In the genomic region with DNA sequence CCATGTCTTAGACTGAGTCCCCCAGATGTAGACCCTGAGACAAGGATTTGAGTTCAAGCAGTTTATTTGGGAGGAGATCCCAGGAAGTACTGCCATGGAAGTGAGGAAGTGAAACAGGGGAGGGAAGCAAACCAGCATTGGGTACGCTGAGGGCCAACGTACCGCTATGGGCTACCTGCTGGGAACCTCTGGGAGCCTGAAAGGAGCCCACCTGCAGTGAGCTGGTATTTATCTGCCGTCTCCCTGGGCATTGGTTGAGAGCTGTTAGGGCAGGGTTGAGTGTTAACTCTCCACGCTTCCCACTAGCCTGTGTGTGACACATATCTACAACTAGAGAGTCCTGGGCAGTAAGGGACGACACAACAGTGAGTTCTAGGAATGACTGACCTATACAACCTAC, we compare ENCODE assay signal across 27 cellular contexts.
DNase-seq lines count a peak whose midpoint lies in the region; ATAC-seq, FAIRE-seq and TF ChIP-seq lines count a peak whose summit lies in the region.
"Had no signal": no experiment of that assay in that cellular context is flagged by ENCODE, and none has a peak within 500 bp of the region (broad histone marks: within the 10 kb centered on the region; RNA-seq: fewer than 3 reads in every experiment).

No MANE protein-coding gene starts in this region.

- H3K27ac ChIP-seq in GM23338 (ENCODE audit: low read depth) (no peak overlapping the region), H1 (ENCODE audit: low read depth, low read length) (no peak overlapping the region), caudate nucleus (ENCODE audit: low read depth, low read length) (no peak overlapping the region)
- H3K27ac ChIP-seq: 22Rv1, BLaER1, C4-2B, GM23248 had no signal

- H3K9me3 Mint-ChIP-seq in GM23338 (no peaks in the 10 kb centered on the region; the same call in 2 of the 3 replicates), neural crest cell (no peaks in the 10 kb centered on the region)
- H3K9me3 Mint-ChIP-seq: CD4-positive, CD25-positive, alpha-beta regulatory T cell; CD8-positive, alpha-beta T cell; HFFc6 had no signal

- H3K18ac ChIP-seq in H1 (ENCODE audit: extremely low read depth, low read length) = no peak overlapping the region

- H2BK120ac ChIP-seq in H1 (replicated peaks; ENCODE audit: low read depth, low read length) = peak overlapping the region; percentile 75

- TF ChIP-seq RAD21 in H1 (IDR thresholded peaks at IDR 0.05 in 1 of 2, conservative IDR thresholded peaks at IDR 0.05 in 1 of 2; ENCODE audit: low read depth in 2 of 2, low read length in 2 of 2) = no peak

- H2BK15ac ChIP-seq in H1 (ENCODE audit: low read length) = no peak overlapping the region

- no peaks in the 10 kb centered on the region for H3K23me2 ChIP-seq in H1 (ENCODE audit: low read depth, low read length)

- H3K56ac ChIP-seq in H1 (replicated peaks; ENCODE audit: insufficient read length, low read depth, low read length) = no peak overlapping the region

- H3K79me2 ChIP-seq in GM23338 (replicated peaks; ENCODE audit: insufficient read depth) (no peaks in the 10 kb centered on the region), H1 (ENCODE audit: control insufficient read depth in 1 of 2, insufficient read depth in 2 of 2, low read length in 2 of 2) (no peaks in the 10 kb centered on the region)

- H3K27me3 Mint-ChIP-seq in GM23338 (ENCODE audit: insufficient read depth, low read depth, poor library complexity) (no peaks in the 10 kb centered on the region), neural crest cell (ENCODE audit: low read depth) (peaks cover 17% of the 10 kb centered on the region)

- H3K9ac ChIP-seq in H1 (replicated peaks in 1 of 4; ENCODE audit: extremely low read depth in 1 of 4, low read depth in 3 of 4, low read length in 3 of 4) = no peak overlapping the region
- H3K9ac ChIP-seq: BLaER1, GM23248 had no signal

- no peak overlapping the region for H3K23ac ChIP-seq in H1 (ENCODE audit: insufficient read length)

- no peaks in the 10 kb centered on the region for H3K9me2 ChIP-seq in GM23338 (ENCODE audit: insufficient read depth)

- H3K4me3 ChIP-seq in GM23338 (no peak overlapping the region), H1 (ENCODE audit: extremely low read depth in 1 of 4, insufficient read depth in 2 of 4, low read depth in 3 of 4, low read length in 4 of 4) (no peak overlapping the region)
- H3K4me3 ChIP-seq: BLaER1, GM12878, GM23248, HAP-1 had no signal

- CTCF ChIA-PET in H1 (lab: Charles Lee; ENCODE audit: partially characterized antibody) = interaction anchor here (2.8 kb wide), 1 partner anchor 455 kb away, joined by 13 read pairs; no protein-coding TSS in a partner anchor

- H3K14ac ChIP-seq in H1 (ENCODE audit: insufficient read length) = no peak overlapping the region

- H3K79me1 ChIP-seq in H1 (ENCODE audit: low read depth, low read length) = no peaks in the 10 kb centered on the region; the same call in 1 of the 2 replicates

- H3K9me3 ChIP-seq in H1 (ENCODE audit: insufficient read depth in 2 of 2, low read depth in 1 of 2, low read length in 1 of 2) = no peaks in the 10 kb centered on the region
- H3K9me3 ChIP-seq: BLaER1, Caco-2, HAP-1 had no signal

- ATAC-seq in GM23338 = peak; percentile 55
- ATAC-seq: CD8-positive, alpha-beta T cell; GM12878 had no signal

- H3F3A ChIP-seq in GM23338 (replicated peaks; ENCODE audit: low read depth) = no peaks in the 10 kb centered on the region

- FAIRE-seq in H1 (lab: Jason Lieb, UNC) = peak; percentile 81
- FAIRE-seq: A204.1, D721Med, GM12878, GM19239, H54 had no signal

- H2BK5ac ChIP-seq in H1 (ENCODE audit: low read depth, low read length) = 0 out of 2 replicates have a peak overlapping the region, but pooled peaks have one; percentile 1

- H3K27ac Mint-ChIP-seq in GM23338 (peak overlapping the region; percentile 63), neural crest cell (ENCODE audit: unreplicated experiment) (peak overlapping the region; percentile 87)
- H3K27ac Mint-ChIP-seq: B cell; CD4-positive, CD25-positive, alpha-beta regulatory T cell; CD8-positive, alpha-beta T cell; HFFc6 had no signal

- 70% methylated on average over 6 of the region's 6 CpGs; no CpG with 5 or more reads in 1 of the 2 experiments for WGBS in H1 (ENCODE audit: extremely low coverage in 1 of 2, insufficient coverage in 1 of 2, insufficient read length in 1 of 2, insufficient replicate concordance in 2 of 2, low coverage in 1 of 2, low lambda C conversion rate in 2 of 2, missing lambda C conversion rate in 1 of 2), 2 experiments

- no peaks in the 10 kb centered on the region for H3K36me3 Mint-ChIP-seq in GM23338 (ENCODE audit: low read depth)
- H3K36me3 Mint-ChIP-seq in neural crest cell (ENCODE audit: low read depth) = no peaks in the 10 kb centered on the region
- H3K36me3 Mint-ChIP-seq: CD4-positive, CD25-positive, alpha-beta regulatory T cell; CD8-positive, alpha-beta T cell had no signal

- H2AK5ac ChIP-seq in H1 (ENCODE audit: low read depth, low read length) = peak overlapping the region; percentile 32; the same call in 1 of the 2 replicates

- H2BK12ac ChIP-seq in H1 (ENCODE audit: low read depth, low read length) = peak overlapping the region; percentile 91; the same call in 1 of the 2 replicates

- H3K36me3 ChIP-seq in GM23338 (ENCODE audit: insufficient read depth) (no peaks in the 10 kb centered on the region), H1 (ENCODE audit: control insufficient read depth in 2 of 4, insufficient read depth in 4 of 4, low read length in 3 of 4) (no peaks in the 10 kb centered on the region)
- H3K36me3 ChIP-seq: BLaER1, HAP-1 had no signal

- H4K20me1 ChIP-seq in GM23338 (replicated peaks; ENCODE audit: insufficient read depth) (no peaks in the 10 kb centered on the region), H1 (replicated peaks in 1 of 2; ENCODE audit: control insufficient read depth in 1 of 2, insufficient read depth in 2 of 2, low read length in 2 of 2) (no peaks in the 10 kb centered on the region)
- H4K20me1 ChIP-seq: BLaER1 had no signal

- H3K27me3 ChIP-seq in GM23338 (ENCODE audit: insufficient read depth) (no peaks in the 10 kb centered on the region), H1 (replicated peaks in 1 of 4; ENCODE audit: control insufficient read depth in 3 of 4, extremely low read depth in 1 of 4, insufficient read depth in 3 of 4, low read length in 3 of 4) (no peaks in the 10 kb centered on the region)
- H3K27me3 ChIP-seq: BLaER1 had no signal

- no peak overlapping the region for H2AFZ ChIP-seq in GM23338
- no peak overlapping the region for H2AFZ ChIP-seq in H1 (ENCODE audit: low read length)
- H2AFZ ChIP-seq: GM23248 had no signal

- POLR2A ChIA-PET in H1 (lab: Charles Lee; ENCODE audit: partially characterized antibody) = no interaction called here

- no peak for TF ChIP-seq EP300 in H1 (IDR thresholded peaks at IDR 0.05; ENCODE audit: borderline replicate concordance in 1 of 2, low read depth in 2 of 2, low read length in 2 of 2)

- H2BK20ac ChIP-seq in H1 (ENCODE audit: low read length) = no peak overlapping the region

- DNase-seq in NCI-H146 (lab: John Stamatoyannopoulos, UW) (peak; percentile 33), NCI-H146 treated with DMSO at 0.1 percent for 48 hours (lab: John Stamatoyannopoulos, UW; ENCODE audit: unreplicated experiment) (no peak), GM23338 (ENCODE audit: low spot score) (no peak), H1 (ENCODE audit: low read depth in 1 of 2, low spot score in 2 of 2) (no peak), neural crest cell (ENCODE audit: low read depth, low spot score) (no peak), caudate nucleus (lab: John Stamatoyannopoulos, UW) (no peak), NCI-H524 treated with DMSO at 0.1 percent for 48 hours (lab: John Stamatoyannopoulos, UW) (no peak), SHP77 treated with DMSO at 0.1 percent for 48 hours (lab: John Stamatoyannopoulos, UW) (no peak)
- DNase-seq: Caco-2; CD4-positive, CD25-positive, alpha-beta regulatory T cell; CD8-positive, alpha-beta T cell; DMS 273 treated with DMSO at 0.1 percent for 48 hours; DMS79; EL; GDM1; GM23248; HFFc6 had no signal

- no peak for TF ChIP-seq POLR2A in H1 (IDR thresholded peaks at IDR 0.05; ENCODE audit: control extremely low read depth in 1 of 2, low read depth in 2 of 2, low read length in 2 of 2)

- H3K4me2 ChIP-seq in GM23338 (no peak overlapping the region), H1 (ENCODE audit: insufficient read depth in 1 of 2, low read depth in 2 of 2, low read length in 2 of 2) (no peak overlapping the region)

- H3K4me3 Mint-ChIP-seq in GM23338 (no peak overlapping the region), neural crest cell (no peak overlapping the region)
- H3K4me3 Mint-ChIP-seq: B cell; CD4-positive, CD25-positive, alpha-beta regulatory T cell; CD8-positive, alpha-beta T cell; HFFc6 had no signal

- no peak overlapping the region for H4K5ac ChIP-seq in H1 (ENCODE audit: insufficient read length, low read depth, low read length)

- peak overlapping the region; percentile 73 for H4K91ac ChIP-seq in H1 (replicated peaks; ENCODE audit: insufficient read length, low read length)

- TF ChIP-seq CTCF in GM23338 (conservative IDR thresholded peaks at IDR 0.05; ENCODE audit: low read depth in 2 of 2) (no peak), H1 (IDR thresholded peaks at IDR 0.05; ENCODE audit: control extremely low read depth in 1 of 3, insufficient read depth in 1 of 3, low read depth in 1 of 3, low read length in 3 of 3) (no peak), neural crest cell (conservative IDR thresholded peaks at IDR 0.05) (no peak)

- H3K4me1 Mint-ChIP-seq in GM23338 (peaks cover 15% of the 10 kb centered on the region; the same call in 2 of the 3 replicates), neural crest cell (no peaks in the 10 kb centered on the region)
- H3K4me1 Mint-ChIP-seq: B cell; CD4-positive, CD25-positive, alpha-beta regulatory T cell had no signal

- H3K4me1 ChIP-seq in GM23338 (ENCODE audit: insufficient read depth) (no peaks in the 10 kb centered on the region), H1 (replicated peaks in 1 of 4; ENCODE audit: control insufficient read depth in 3 of 4, insufficient read depth in 4 of 4, low read length in 3 of 4) (no peaks in the 10 kb centered on the region)
- H3K4me1 ChIP-seq: Caco-2, HAP-1 had no signal

- H4K8ac ChIP-seq in H1 (ENCODE audit: extremely low read depth, insufficient read depth, low read length) = no peak overlapping the region

- H3K4ac ChIP-seq in H1 (replicated peaks; ENCODE audit: insufficient read length, low read depth, low read length) = no peak overlapping the region

TF ChIP-seq in GM23338, 12 proteins besides CTCF, POLR2A, EP300 and RAD21 (continues in another document):
- TF ChIP-seq NANOG (IDR thresholded peaks at IDR 0.05; ENCODE audit: borderline replicate concordance) (no peak), CREB1 (CRISPR knock-in tag; IDR thresholded peaks at IDR 0.05; ENCODE audit: low read depth) (no peak)

TF ChIP-seq in H1, 55 proteins besides CTCF, POLR2A, EP300 and RAD21:
- no peak for TF ChIP-seq SP4 (IDR thresholded peaks at IDR 0.05; ENCODE audit: low read length)
- no peak for TF ChIP-seq SIN3A (conservative IDR thresholded peaks at IDR 0.05 in 1 of 2, IDR thresholded peaks at IDR 0.05 in 1 of 2; ENCODE audit: low read depth in 1 of 2, low read length in 2 of 2)
- TF ChIP-seq SP1 (IDR thresholded peaks at IDR 0.05; ENCODE audit: low read depth, low read length) = no peak
- TF ChIP-seq CEBPB (IDR thresholded peaks at IDR 0.05; ENCODE audit: low read depth, low read length) = no peak
- no peak for TF ChIP-seq RNF2 (IDR thresholded peaks at IDR 0.05; ENCODE audit: borderline replicate concordance, low read depth, low read length, missing control alignments, poor library complexity, severe bottlenecking)
